ENCODE assay signal across 9 cellular contexts in genomic region chr1:11804666-11805453, GRCh38. TPM values are rescaled to one million over a fixed set of nuclear protein-coding genes. Genes with fewer than 3 reads are reported as not detected.
DNase-seq lines count a peak whose midpoint lies in the region; TF ChIP-seq lines count a peak whose summit lies in the region.
"Had no signal": no experiment of that assay in that cellular context is flagged by ENCODE, and none has a peak within 500 bp of the region (broad histone marks: within the 10 kb centered on the region; RNA-seq: fewer than 3 reads in every experiment).

No MANE protein-coding gene starts in this region.

- no peak for TF ChIP-seq EP300 in tibial nerve (IDR thresholded peaks at IDR 0.05)

- peaks cover 4% of the 10 kb centered on the region for H3K36me3 ChIP-seq in Caco-2 (ENCODE audit: control insufficient read depth, insufficient read depth, low read length)
- H3K36me3 ChIP-seq in effector memory CD4-positive, alpha-beta T cell (ENCODE audit: control insufficient read depth, insufficient read depth, low read length) = peaks cover 17% of the 10 kb centered on the region
- H3K36me3 ChIP-seq in tibial nerve = peaks cover 0 to 29% (median 5%) of the 10 kb centered on the region in 3 donors

- H3K27ac ChIP-seq in effector memory CD4-positive, alpha-beta T cell (ENCODE audit: insufficient read depth, low read length, poor library complexity, severe bottlenecking) = peak overlapping the region; percentile 85
- H3K27ac ChIP-seq in tibial nerve = peak overlapping the region; percentile 94 to 99 (median 97)

- no peak for TF ChIP-seq POLR2A in tibial nerve (IDR thresholded peaks at IDR 0.05)

- H3K4me1 ChIP-seq in Caco-2 (peaks cover 21% of the 10 kb centered on the region), mononuclear cell (ENCODE audit: insufficient read depth, low read length) (peaks cover 61% of the 10 kb centered on the region), tibial nerve (peaks cover 0 to 82% (median 33%) of the 10 kb centered on the region in 4 donors)
- H3K4me1 ChIP-seq in effector memory CD4-positive, alpha-beta T cell (ENCODE audit: control insufficient read depth, insufficient read depth, low read length, poor library complexity, severe bottlenecking) = peaks cover 32% of the 10 kb centered on the region

- BruUV-seq in Caco-2 (replicated peaks; lab: Mats Ljungman, UMichigan) = TSS peak; percentile 48

- no peaks in the 10 kb centered on the region for H3K9me3 Mint-ChIP-seq in Caco-2 (ENCODE audit: unreplicated experiment)

- intact Hi-C loops in Caco-2 (cut with micrococcal nuclease; ENCODE audit: unreplicated experiment) = loop anchor here (1.0 to 10.0 kb wide), 2 partner anchors 18 to 70 kb away; partner anchors contain the start of gene AGTRAP

- peak overlapping the region; percentile 94 for H3K27ac Mint-ChIP-seq in Caco-2 (ENCODE audit: unreplicated experiment)

- POLR2A ChIA-PET in Caco-2 (lab: Charles Lee) = no interaction called here

- H3K4me3 Mint-ChIP-seq in Caco-2 (ENCODE audit: unreplicated experiment) = peak overlapping the region; percentile 96

- 1 to 4% methylated on average over 13 to 22 of the region's 22 CpGs for WGBS in tibial nerve, 2 donors

- DNase-seq in Caco-2 (no peak), Kasumi-1 (lab: John Stamatoyannopoulos, UW) (peak; percentile 21 to 24), T-helper 22 cell (ENCODE audit: low read depth) (peak; percentile 11), tibial nerve (ENCODE audit: low spot score in 2 of 2) (peak in 1 of 2 donors; percentile 51), Ammon's horn (ENCODE audit: low spot score) (no peak), retina (no peak)
- peak in 1 of 3 donors; percentile 5 for DNase-seq in effector memory CD4-positive, alpha-beta T cell

- CTCF ChIA-PET in Caco-2 (lab: Charles Lee) = no interaction called here

- no peaks in the 10 kb centered on the region for H3K4me1 Mint-ChIP-seq in Caco-2 (ENCODE audit: low read depth, unreplicated experiment)

- H3K27me3 Mint-ChIP-seq in Caco-2 (ENCODE audit: insufficient read depth, unreplicated experiment) = no peaks in the 10 kb centered on the region

- H3K36me3 Mint-ChIP-seq in Caco-2 (ENCODE audit: insufficient read depth, unreplicated experiment) = peaks cover 35% of the 10 kb centered on the region

- no peaks in the 10 kb centered on the region for H3K27me3 ChIP-seq in Caco-2 (replicated peaks; ENCODE audit: control insufficient read depth, insufficient read depth, low read length)
- no peaks in the 10 kb centered on the region for H3K27me3 ChIP-seq in effector memory CD4-positive, alpha-beta T cell (replicated peaks; ENCODE audit: control insufficient read depth, insufficient read depth, low read length, poor library complexity, severe bottlenecking)
- H3K27me3 ChIP-seq in mononuclear cell (ENCODE audit: insufficient read depth, low read length) = no peaks in the 10 kb centered on the region
- H3K27me3 ChIP-seq in tibial nerve = no peaks in the 10 kb centered on the region

- no peak for TF ChIP-seq CTCF in Caco-2 (IDR thresholded peaks at IDR 0.05; ENCODE audit: insufficient read depth in 1 of 2, low read depth in 1 of 2, low read length in 1 of 2, severe bottlenecking in 1 of 2, unreplicated experiment in 1 of 2)
- no peak for TF ChIP-seq CTCF in tibial nerve (IDR thresholded peaks at IDR 0.05)

- H3K9me3 ChIP-seq in Caco-2 (no peaks in the 10 kb centered on the region), mononuclear cell (ENCODE audit: low read depth, low read length) (no peaks in the 10 kb centered on the region), tibial nerve (no peaks in the 10 kb centered on the region)
- no peaks in the 10 kb centered on the region for H3K9me3 ChIP-seq in effector memory CD4-positive, alpha-beta T cell (ENCODE audit: control insufficient read depth, low read length)

- peak overlapping the region; percentile 59 for H3K4me3 ChIP-seq in Caco-2 (ENCODE audit: low read depth, low read length)
- H3K4me3 ChIP-seq in effector memory CD4-positive, alpha-beta T cell (ENCODE audit: insufficient read depth, low read depth, low read length, poor library complexity, severe bottlenecking) = peak overlapping the region; percentile 80
- peak overlapping the region; percentile 79 for H3K4me3 ChIP-seq in mononuclear cell (ENCODE audit: low read length)
- H3K4me3 ChIP-seq in tibial nerve = peak overlapping the region; percentile 62 to 79 (median 78)

RNA-seq across cellular contexts. Expression of gene MTHFR, which starts 0.9 kb away (rescaled TPM):
- total RNA-seq in Caco-2 (2022) (27.8 and 28.6 TPM in 2 replicates), mononuclear cell (28.4 TPM), tibial nerve (10 to 100 TPM; 61.2 to 93.9 (median 69.9) TPM)

RNA-seq across cellular contexts. Expression of gene CLCN6, which starts 1.1 kb away (rescaled TPM):
- total RNA-seq in Caco-2 (2022) (30.4 and 34.9 TPM in 2 replicates), mononuclear cell (7.8 TPM), tibial nerve (10 to 100 TPM; 24.3 to 30.3 (median 25.6) TPM)

RNA-seq across cellular contexts. Expression of gene NPPA, which starts 42.7 kb away (rescaled TPM):
- not detected in 2 replicates for total RNA-seq in Caco-2 (2022)
- not detected for total RNA-seq in mononuclear cell
- 1 to 10 TPM in 1 of 4 donors, not detected in 3; 3.0 TPM for total RNA-seq in tibial nerve
- total RNA-seq: HT1080 had no signal

RNA-seq across cellular contexts. Expression of gene C1orf167, which starts 42.9 kb away (rescaled TPM):
- 0.64 and 0.97 TPM in 2 replicates for total RNA-seq in Caco-2 (2022)
- not detected for total RNA-seq in mononuclear cell
- total RNA-seq in tibial nerve = 10 to 100 TPM in 1 of 4 donors, 1 to 10 TPM in 2, not detected in 1; 4.4 to 13.8 (median 5.1) TPM
- total RNA-seq: HT1080 had no signal

RNA-seq across cellular contexts. Expression of gene NPPB, which starts 53.9 kb away (rescaled TPM):
- 43.4 and 69.9 TPM in 2 replicates for total RNA-seq in Caco-2 (2022)
- not detected for total RNA-seq in mononuclear cell
- total RNA-seq in tibial nerve = not detected
- total RNA-seq: HT1080 had no signal

Comparison
In these comparisons a context has a peak if more than half of its experiments do, and no peak if none do; other contexts are left out.
1. DNase-seq: peak in Kasumi-1 (2 of 2) and T-helper 22 cell (single experiment); none in Caco-2 (0 of 2), Ammon's horn (single experiment) and retina (single experiment).
2. Peak in every context shown above with its lines, with median percentiles within 50 percentile points of each other: H3K4me3 ChIP-seq.